15 cellular contexts compared by ENCODE assay signal in genomic region chr21:28066051-28066450, GRCh38.
DNase-seq lines count a peak whose midpoint lies in the region; TF ChIP-seq lines count a peak whose summit lies in the region.
"Had no signal": no experiment of that assay in that cellular context is flagged by ENCODE, and none has a peak within 500 bp of the region (broad histone marks: within the 10 kb centered on the region; RNA-seq: fewer than 3 reads in every experiment).

No MANE protein-coding gene starts in this region.

- peak; percentile 27 for DNase-seq in mammary epithelial cell
- no peak for DNase-seq in breast epithelium (ENCODE audit: low spot score in 2 of 2)
- peak; percentile 42 to 65 for DNase-seq in NOMO-1 (lab: John Stamatoyannopoulos, UW; ENCODE audit: unreplicated experiment in 2 of 2)
- DNase-seq in fibroblast of gingiva (ENCODE audit: low read depth): peak; percentile 50
- DNase-seq in superior temporal gyrus (ENCODE audit: extremely low spot score): peak; percentile 6
- no peak for DNase-seq in NCI-H2029 (lab: John Stamatoyannopoulos, UW)
- DNase-seq in activated naive CD4-positive, alpha-beta T cell treated with anti-CD3 and anti-CD28 coated beads, Interleukin-2, amount 50 U/mL, for 16 hours: no peak
- no peak for DNase-seq in NCI-H1417 treated with DMSO at 0.1 percent for 48 hours (lab: John Stamatoyannopoulos, UW)
- DNase-seq: activated CD8-positive, alpha-beta memory T cell treated with anti-CD3 and anti-CD28 coated beads, Interleukin-2, amount 50 U/mL, for 48 hours; activated naive CD4-positive, alpha-beta T cell treated with Interleukin-2 at 50 U/mL for 16 hours; erythroblast; GDM1; NCI-H524 had no signal

- no peak for TF ChIP-seq CTCF in mammary epithelial cell (conservative IDR thresholded peaks at IDR 0.05 in 1 of 2, IDR thresholded peaks at IDR 0.05 in 1 of 2; ENCODE audit: extremely low read depth in 1 of 2, insufficient read depth in 1 of 2, low read depth in 1 of 2, low read length in 2 of 2)
- no peak for TF ChIP-seq CTCF in breast epithelium (IDR thresholded peaks at IDR 0.05)

- H3K4me3 ChIP-seq in mammary epithelial cell (replicated peaks in 1 of 3; ENCODE audit: insufficient read depth in 1 of 3, low read depth in 2 of 3, low read length in 3 of 3) (no peak overlapping the region), breast epithelium (no peak overlapping the region)
- H3K4me3 ChIP-seq: A549, prostate gland had no signal

- H3K27ac ChIP-seq in mammary epithelial cell (ENCODE audit: insufficient read depth, low read depth, low read length) (no peak overlapping the region), breast epithelium (no peak overlapping the region)
- H3K27ac ChIP-seq: A549, prostate gland had no signal

- in situ Hi-C loops in mammary epithelial cell (cut with MboI; ENCODE audit: low sequenced_read_pairs in 2 of 2): loop anchor here (25.0 kb wide), 1 partner anchor 671 kb away; no protein-coding TSS in a partner anchor

- no peak overlapping the region for H2AFZ ChIP-seq in mammary epithelial cell (ENCODE audit: low read depth, low read length)

- CTCF ChIA-PET in mammary epithelial cell (lab: Charles Lee; ENCODE audit: low non-redundant PET): no interaction called here

- dilution Hi-C loops in mammary epithelial cell (cut with HindIII; ENCODE audit: low sequenced_read_pairs): no loop called here

- H3K27me3 ChIP-seq in mammary epithelial cell (ENCODE audit: insufficient read depth, low read length): no peaks in the 10 kb centered on the region
- no peaks in the 10 kb centered on the region for H3K27me3 ChIP-seq in breast epithelium

- no peaks in the 10 kb centered on the region for H4K20me1 ChIP-seq in mammary epithelial cell (ENCODE audit: insufficient read depth, low read length)

- H3K9ac ChIP-seq in mammary epithelial cell (ENCODE audit: insufficient read depth, low read length): no peak overlapping the region

- H3K36me3 ChIP-seq in mammary epithelial cell (ENCODE audit: insufficient read depth, low read length) (no peaks in the 10 kb centered on the region), breast epithelium (no peaks in the 10 kb centered on the region)
- H3K36me3 ChIP-seq: prostate gland had no signal

- H3K79me2 ChIP-seq in mammary epithelial cell (ENCODE audit: insufficient read depth, low read length): no peaks in the 10 kb centered on the region

- H3K9me3 ChIP-seq in mammary epithelial cell (replicated peaks; ENCODE audit: insufficient read depth, low read length) (no peaks in the 10 kb centered on the region), breast epithelium (no peaks in the 10 kb centered on the region)
- H3K9me3 ChIP-seq: A549, prostate gland had no signal

- intact Hi-C loops in mammary epithelial cell (cut with micrococcal nuclease): loop anchor here (5.0 kb wide), 1 partner anchor 681 kb away; no protein-coding TSS in a partner anchor
- intact Hi-C loops in breast epithelium (cut with DNase I; ENCODE audit: low total_unique reads): no loop called here

- no TSS peak for BruUV-seq in mammary epithelial cell (replicated peaks; lab: Mats Ljungman, UMichigan)

- H3K4me2 ChIP-seq in mammary epithelial cell (ENCODE audit: insufficient read depth, low read depth, low read length): no peak overlapping the region
- H3K4me2 ChIP-seq: A549 had no signal

- no peak for TF ChIP-seq POLR2A in breast epithelium (IDR thresholded peaks at IDR 0.05)

- H3K4me1 ChIP-seq in mammary epithelial cell (ENCODE audit: insufficient read depth, low read length) (no peaks in the 10 kb centered on the region), breast epithelium (no peaks in the 10 kb centered on the region)
- H3K4me1 ChIP-seq: A549, prostate gland had no signal

Comparison
In these comparisons a context has a peak if more than half of its experiments do, and no peak if none do; other contexts are left out.
1. DNase-seq: peak in mammary epithelial cell (single experiment), NOMO-1 (2 of 2), fibroblast of gingiva (single experiment) and superior temporal gyrus (single experiment); none in breast epithelium (0 of 2), NCI-H2029 (single experiment), activated naive CD4-positive, alpha-beta T cell treated with anti-CD3 and anti-CD28 coated beads, Interleukin-2, amount 50 U/mL, for 16 hours (single experiment) and NCI-H1417 treated with DMSO at 0.1 percent for 48 hours (single experiment).